Comparison of ENCODE assay signal across 8 cellular contexts in the genomic region with DNA sequence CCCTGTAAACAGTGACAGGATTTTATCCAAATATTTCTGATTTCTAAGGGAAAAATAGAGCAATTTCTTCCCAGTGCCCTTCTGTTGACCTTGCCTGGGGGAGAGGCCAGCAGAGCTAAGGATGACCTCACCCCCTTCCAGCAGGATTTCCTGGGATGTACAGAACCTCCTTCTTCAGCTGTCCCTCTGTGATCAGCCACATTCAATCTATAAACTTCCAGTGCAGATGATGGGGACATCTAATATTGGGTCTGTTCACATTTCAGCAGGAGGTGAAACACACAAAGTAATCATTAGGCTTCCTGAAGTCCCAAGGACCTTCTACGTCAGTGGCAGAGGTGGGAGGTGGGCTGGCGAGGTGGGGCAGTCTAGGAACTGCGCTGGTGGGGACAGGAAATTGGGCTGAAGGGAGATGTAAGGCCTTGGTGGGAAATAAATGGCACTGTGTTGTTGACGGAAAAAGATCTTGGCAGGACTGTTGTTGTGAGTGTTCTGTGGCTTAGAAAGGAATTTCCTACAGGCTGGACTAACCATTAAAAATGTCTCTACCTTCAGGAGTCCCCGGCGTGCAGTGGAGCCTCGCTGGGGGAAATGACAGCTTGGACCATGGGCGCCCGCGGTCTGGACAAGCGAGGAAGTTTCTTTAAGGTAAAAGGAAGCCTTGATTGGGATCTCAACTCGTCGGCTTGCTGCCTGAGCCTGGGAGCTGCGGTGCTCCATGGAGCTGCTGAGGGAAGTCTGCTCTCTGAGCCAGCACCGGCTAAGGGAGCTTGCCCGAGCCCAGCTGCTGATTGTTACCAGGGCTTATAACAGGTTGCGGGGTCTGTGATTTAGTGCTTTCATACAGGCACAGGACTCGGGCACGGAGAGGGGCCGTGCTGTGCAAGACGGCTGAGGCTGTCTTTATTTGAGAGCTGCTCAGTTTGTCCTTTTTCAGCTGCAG.
DNase-seq lines count a peak whose midpoint lies in the region; ATAC-seq, FAIRE-seq and TF ChIP-seq lines count a peak whose summit lies in the region.

No MANE protein-coding gene starts in this region.

- peak; percentile 46 for ATAC-seq in IMR-90 (ENCODE audit: low read depth)
- no peak for ATAC-seq in HepG2
- no peak for ATAC-seq in GM21447 (IDR thresholded peaks at IDR 0.05; ENCODE audit: unreplicated experiment)
- no peak for ATAC-seq in HG03378 (IDR thresholded peaks at IDR 0.05; ENCODE audit: unreplicated experiment)
- no peak for ATAC-seq in GM21381 (IDR thresholded peaks at IDR 0.05; ENCODE audit: unreplicated experiment)

- TF ChIP-seq RAD21 in IMR-90 (IDR thresholded peaks at IDR 0.05; ENCODE audit: low read length) (no peak), HepG2 (CRISPR knock-in tag; IDR thresholded peaks at IDR 0.05) (no peak)

- H4K20me1 ChIP-seq in IMR-90 (ENCODE audit: insufficient read depth, low read length), result no peaks in the 10 kb centered on the region
- H4K20me1 ChIP-seq in HepG2 (ENCODE audit: insufficient read depth, low read length), result no peaks in the 10 kb centered on the region

- TF ChIP-seq POLR2A in IMR-90 (IDR thresholded peaks at IDR 0.05; ENCODE audit: low read depth, low read length) (no peak), HepG2 (IDR thresholded peaks at IDR 0.05; ENCODE audit: insufficient read depth in 1 of 2, low read depth in 2 of 2, low read length in 2 of 2) (no peak), testis (IDR thresholded peaks at IDR 0.05) (no peak)

- peak overlapping the region; percentile 93 for H4K5ac ChIP-seq in IMR-90 (ENCODE audit: low read depth, low read length)

- peak overlapping the region; percentile 97 for H3K14ac ChIP-seq in IMR-90 (replicated peaks; ENCODE audit: low read depth, low read length)

- H2AK9ac ChIP-seq in IMR-90 (replicated peaks; ENCODE audit: low read depth, low read length, poor library complexity), result peak overlapping the region; percentile 92

- peak overlapping the region; percentile 94 for H2BK120ac ChIP-seq in IMR-90 (ENCODE audit: low read depth, low read length)

- H3K9me3 ChIP-seq in IMR-90 (ENCODE audit: control insufficient read depth, insufficient read depth, low read length), result no peaks in the 10 kb centered on the region
- H3K9me3 ChIP-seq in HepG2 (ENCODE audit: low read length), result no peaks in the 10 kb centered on the region
- H3K9me3 ChIP-seq in testis, result no peaks in the 10 kb centered on the region

- peak overlapping the region; percentile 80 for H2AFZ ChIP-seq in IMR-90 (replicated peaks; ENCODE audit: low read length, poor library complexity)
- no peak overlapping the region for H2AFZ ChIP-seq in HepG2 (ENCODE audit: low read length)

- H3K9ac ChIP-seq in IMR-90 (ENCODE audit: low read depth, low read length), result peak overlapping the region; percentile 96
- no peak overlapping the region for H3K9ac ChIP-seq in HepG2 (ENCODE audit: insufficient read depth, low read depth, low read length)

- H3K4me1 Mint-ChIP-seq in chondrocyte (ENCODE audit: low read depth), result peaks cover 62% of the 10 kb centered on the region

- H3K9me1 ChIP-seq in IMR-90 (ENCODE audit: insufficient read depth, low read length), result peaks cover 3% of the 10 kb centered on the region; the same call in 1 of the 2 replicates

- DNase-seq in IMR-90, result peak; percentile 76
- DNase-seq in chondrocyte (ENCODE audit: low spot score), result no peak
- DNase-seq in HepG2 (ENCODE audit: low spot score), result no peak
- DNase-seq in testis, result peak; percentile 38
- no peak for DNase-seq in stimulated activated CD4-positive, alpha-beta T cell treated with anti-CD3 and anti-CD28 coated beads, Interleukin-2, amount 100 ng/mL, for 48 hours

- H3K18ac ChIP-seq in IMR-90 (ENCODE audit: low read depth, low read length), result peak overlapping the region; percentile 82

- H2AK5ac ChIP-seq in IMR-90 (ENCODE audit: low read depth, low read length), result peak overlapping the region; percentile 98

- peak overlapping the region; percentile 98 for H3K23ac ChIP-seq in IMR-90 (ENCODE audit: low read depth, low read length)

- H3K4me2 ChIP-seq in IMR-90 (ENCODE audit: low read depth, low read length) (peak overlapping the region; percentile 77), HepG2 (ENCODE audit: low read depth, low read length) (peak overlapping the region; percentile 85; the same call in 1 of the 2 replicates)

- FAIRE-seq in HepG2 (lab: Jason Lieb, UNC), result no peak

- peaks cover 6% of the 10 kb centered on the region for H3K36me3 Mint-ChIP-seq in chondrocyte (ENCODE audit: low read depth)

- peak overlapping the region; percentile 75 to 87 for H4K8ac ChIP-seq in IMR-90 (ENCODE audit: low read depth in 2 of 2, low read length in 2 of 2)

- intact Hi-C loops in IMR-90 (cut with micrococcal nuclease) (loop anchor here (1.0 to 5.0 kb wide), 3 partner anchors 86 to 105 kb away; no protein-coding TSS in a partner anchor), HepG2 (cut with micrococcal nuclease; ENCODE audit: unreplicated experiment) (loop anchor here (5.0 kb wide), 3 partner anchors 87 to 108 kb away; no protein-coding TSS in a partner anchor), testis (cut with DNase I; ENCODE audit: low total_unique reads) (no loop called here)

- no peaks in the 10 kb centered on the region for H3K27me3 ChIP-seq in IMR-90 (ENCODE audit: control insufficient read depth, insufficient read depth, low read length)
- H3K27me3 ChIP-seq in HepG2 (ENCODE audit: control insufficient read depth in 1 of 2, insufficient read depth in 2 of 2, low read length in 2 of 2), result peaks cover 0 to 17% of the 10 kb centered on the region in 2 experiments; a peak in 2 of 5 replicates
- no peaks in the 10 kb centered on the region for H3K27me3 ChIP-seq in testis

- peak overlapping the region; percentile 95 for H3K27ac Mint-ChIP-seq in chondrocyte (ENCODE audit: unreplicated experiment)

- dilution Hi-C loops in IMR-90 (cut with HindIII; ENCODE audit: low sequenced_read_pairs, unreplicated experiment), result no loop called here

- no peaks in the 10 kb centered on the region for H3K27me3 Mint-ChIP-seq in chondrocyte (ENCODE audit: low read depth)

- H2BK15ac ChIP-seq in IMR-90 (ENCODE audit: low read depth, low read length), result peak overlapping the region; percentile 97

- H3K79me2 ChIP-seq in HepG2 (ENCODE audit: insufficient read depth, low read length), result no peaks in the 10 kb centered on the region

- peak overlapping the region; percentile 97 for H3K4ac ChIP-seq in IMR-90 (ENCODE audit: low read depth, low read length)

- 4% methylated on average over 4 of the region's 21 CpGs; no CpG with 5 or more reads in 1 of the 2 experiments for WGBS in IMR-90 (ENCODE audit: extremely low coverage in 2 of 2, insufficient read length in 1 of 2), 2 experiments
- WGBS in HepG2 (ENCODE audit: low lambda C conversion rate), result 74% methylated on average over 21 of the region's 21 CpGs
- WGBS in testis, 2 donors, result 37 to 47% methylated on average over 13 to 21 of the region's 21 CpGs

- H3K4me3 ChIP-seq in IMR-90 (ENCODE audit: insufficient read depth, low read depth, low read length), result peak overlapping the region; percentile 57
- no peak overlapping the region; a peak in 2 of 6 replicates for H3K4me3 ChIP-seq in HepG2 (replicated peaks in 1 of 3; ENCODE audit: insufficient read depth in 1 of 3, low read depth in 2 of 3, low read length in 3 of 3)
- no peak overlapping the region for H3K4me3 ChIP-seq in testis

- TF ChIP-seq CTCF in IMR-90 (conservative IDR thresholded peaks at IDR 0.05; ENCODE audit: low read depth, low read length) (no peak), chondrocyte (IDR thresholded peaks at IDR 0.05) (no peak), HepG2 (CRISPR knock-in tag; IDR thresholded peaks at IDR 0.05) (no peak), testis (IDR thresholded peaks at IDR 0.05) (no peak)

- H4K91ac ChIP-seq in IMR-90 (ENCODE audit: insufficient read depth, low read depth, low read length), result peak overlapping the region; percentile 91

- BruUV-seq in IMR-90 (replicated peaks; lab: Mats Ljungman, UMichigan), result no TSS peak
- BruUV-seq in HepG2 (replicated peaks; lab: Mats Ljungman, UMichigan), result no TSS peak

- H3K36me3 ChIP-seq in IMR-90 (ENCODE audit: control insufficient read depth, insufficient read depth, low read length), result peaks cover 25% of the 10 kb centered on the region
- no peaks in the 10 kb centered on the region for H3K36me3 ChIP-seq in HepG2 (replicated peaks in 1 of 2; ENCODE audit: control insufficient read depth in 1 of 2, insufficient read depth in 2 of 2, low read length in 2 of 2)
- H3K36me3 ChIP-seq in testis (ENCODE audit: low read depth, missing control alignments), result no peaks in the 10 kb centered on the region

- peak overlapping the region; percentile 69 for H3K4me3 Mint-ChIP-seq in chondrocyte (ENCODE audit: unreplicated experiment)

- H3K56ac ChIP-seq in IMR-90 (ENCODE audit: extremely low read depth, insufficient read depth, low read length), result peak overlapping the region; percentile 96

- H2BK5ac ChIP-seq in IMR-90 (ENCODE audit: low read depth, low read length, poor library complexity, severe bottlenecking), result peak overlapping the region; percentile 97

- peaks cover 2% of the 10 kb centered on the region for H3K9me3 Mint-ChIP-seq in chondrocyte (ENCODE audit: low read depth)

- POLR2A ChIA-PET in IMR-90 (lab: Charles Lee; ENCODE audit: unreplicated experiment), result interaction anchor here (0.6 to 2.1 kb wide), 12 partner anchors 11 to 131 kb away, joined by 3 to 9 read pairs (median 4); a partner anchor contains a TSS
- POLR2A ChIA-PET in HepG2 (lab: Yijun Ruan, JAX), result interaction anchor here (1.0 kb wide), 1 partner anchor 75 kb away, joined by 3 read pairs; no protein-coding TSS in a partner anchor

- H3K4me1 ChIP-seq in IMR-90 (ENCODE audit: control insufficient read depth, insufficient read depth, low read length) (peaks cover 33% of the 10 kb centered on the region), HepG2 (ENCODE audit: insufficient read depth, low read length) (peaks cover 50% of the 10 kb centered on the region), testis (peaks cover 14% of the 10 kb centered on the region)

- peak overlapping the region; percentile 95 for H2BK20ac ChIP-seq in IMR-90 (ENCODE audit: low read depth, low read length)

- peaks cover 18 to 69% of the 10 kb centered on the region in 2 experiments; a peak in 3 of 4 replicates for H3K79me1 ChIP-seq in IMR-90 (ENCODE audit: low read depth in 1 of 2, low read length in 2 of 2)

- H3K27ac ChIP-seq in IMR-90 (ENCODE audit: insufficient read depth, low read length), result peak overlapping the region; percentile 100
- H3K27ac ChIP-seq in HepG2 (ENCODE audit: extremely low read length, insufficient read depth, low read length), result no peak overlapping the region
- H3K27ac ChIP-seq in testis, result peak overlapping the region; percentile 66 to 88

- CTCF ChIA-PET in IMR-90 (lab: Yijun Ruan, JAX), result interaction anchor here (0.8 to 0.9 kb wide), 2 partner anchors 77 to 103 kb away, joined by 3 read pairs; no protein-coding TSS in a partner anchor
- CTCF ChIA-PET in HepG2 (lab: Yijun Ruan, JAX; ENCODE audit: low intra/inter-chr PET ratio, low total read pairs), result no interaction called here

- TF ChIP-seq EP300 in HepG2 (IDR thresholded peaks at IDR 0.05; ENCODE audit: low read depth in 2 of 2, low read length in 2 of 2) (no peak), HepG2 (CRISPR knock-in tag; IDR thresholded peaks at IDR 0.05; ENCODE audit: borderline replicate concordance) (no peak)

- in situ Hi-C loops in IMR-90 (cut with MboI; ENCODE audit: low sequenced_read_pairs) (loop anchor here (5.0 to 10.0 kb wide), 2 partner anchors 102 to 194 kb away; no protein-coding TSS in a partner anchor), HepG2 (cut with HindIII; ENCODE audit: extremely low pct_ligation_motif_present, low pct_unique_long_range_greater_than_20kb) (no loop called here)

Comparison
In these comparisons a context has a peak if more than half of its experiments do, and no peak if none do; other contexts are left out.
1. DNase-seq: peak in IMR-90 (single experiment) and testis (single experiment); none in chondrocyte (single experiment), HepG2 (single experiment) and stimulated activated CD4-positive, alpha-beta T cell treated with anti-CD3 and anti-CD28 coated beads, Interleukin-2, amount 100 ng/mL, for 48 hours (0 of 2).